Comparison of ENCODE assay signal across 11 cellular contexts in the genomic region with DNA sequence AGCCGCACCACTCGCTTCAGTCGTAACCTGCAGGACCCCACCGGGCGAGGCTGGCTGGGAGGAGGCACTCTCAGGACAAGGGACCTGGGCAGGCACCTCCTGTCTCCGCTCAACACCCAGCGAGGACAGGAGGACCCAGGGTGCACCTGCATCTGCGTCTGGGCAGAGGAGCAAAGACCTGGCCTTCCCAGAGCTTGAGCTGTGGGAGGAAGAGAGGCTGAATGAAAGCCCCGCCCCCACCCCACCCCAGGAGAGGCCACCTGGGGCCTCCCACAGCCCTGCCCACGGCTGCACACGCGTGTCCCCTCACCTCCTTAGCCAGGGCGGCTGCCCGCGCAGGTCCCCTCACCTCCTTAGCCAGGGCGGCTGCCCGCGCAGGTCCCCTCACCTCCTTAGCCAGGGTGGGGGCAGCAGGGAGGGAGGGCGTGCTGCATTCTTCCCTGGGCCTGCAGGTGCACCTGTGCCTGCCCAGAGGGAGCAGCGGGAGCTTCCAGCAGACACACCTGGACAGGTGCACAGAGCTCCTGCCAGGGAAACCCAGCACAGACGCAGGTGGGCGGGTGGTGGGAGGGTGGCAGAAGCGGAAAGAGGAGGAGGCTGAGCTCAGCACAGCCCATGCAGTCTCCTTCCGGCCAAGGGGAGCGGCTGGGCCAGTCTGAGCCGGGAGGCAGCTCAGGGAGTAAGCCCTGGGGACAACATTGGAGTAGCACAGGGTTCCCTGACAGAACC. TPM values are rescaled to one million over a fixed set of nuclear protein-coding genes. Genes with fewer than 3 reads are reported as not detected.
DNase-seq lines count a peak whose midpoint lies in the region; ATAC-seq and TF ChIP-seq lines count a peak whose summit lies in the region.
"Had no signal": no experiment of that assay in that cellular context is flagged by ENCODE, and none has a peak within 500 bp of the region (broad histone marks: within the 10 kb centered on the region; RNA-seq: fewer than 3 reads in every experiment).

No MANE protein-coding gene starts in this region.

- POLR2A ChIA-PET in HEK293 (lab: Yijun Ruan, JAX) = interaction anchor here (0.9 kb wide), 1 partner anchor 11 kb away, joined by 3 read pairs; no protein-coding TSS in a partner anchor

- 34% methylated on average over 22 of the region's 26 CpGs; no CpG with 5 or more reads in 1 of the 2 donors for WGBS in transverse colon (ENCODE audit: low coverage in 1 of 2), 2 donors

- H3K27me3 ChIP-seq in transverse colon = no peaks in the 10 kb centered on the region

- H3K27ac ChIP-seq in HEK293 (ENCODE audit: extremely low read depth, low read depth, low read length) = no peak overlapping the region
- peak overlapping the region; percentile 54 to 89 (median 70) for H3K27ac ChIP-seq in transverse colon
- H3K27ac ChIP-seq: psoas muscle had no signal

- TF ChIP-seq POLR2A in transverse colon (IDR thresholded peaks at IDR 0.05) = peak; percentile 78

- CTCF ChIA-PET in HEK293 (lab: Yijun Ruan, JAX) = interaction anchor here (0.7 to 1.6 kb wide), 2 partner anchors 10 to 176 kb away, joined by 3 to 7 read pairs; no protein-coding TSS in a partner anchor

- no peak overlapping the region for H3K4me3 ChIP-seq in HEK293 (ENCODE audit: low read depth, low read length)
- peak overlapping the region in 2 of 4 donors; percentile 8 for H3K4me3 ChIP-seq in transverse colon
- H3K4me3 ChIP-seq: psoas muscle had no signal

- H3K9me3 ChIP-seq in HEK293 (ENCODE audit: control insufficient read depth, insufficient read depth, low read depth, low read length) (no peaks in the 10 kb centered on the region), transverse colon (no peaks in the 10 kb centered on the region)
- H3K9me3 ChIP-seq: psoas muscle had no signal

- TF ChIP-seq EP300 in transverse colon (IDR thresholded peaks at IDR 0.05; ENCODE audit: low read depth) = no peak

- DNase-seq in NCI-H2196 treated with DMSO at 0.1 percent for 48 hours (lab: John Stamatoyannopoulos, UW; ENCODE audit: unreplicated experiment) (peak; percentile 89), transverse colon (peak; percentile 86), KBM-7 (no peak)
- DNase-seq: effector CD8-positive, alpha-beta T cell; NCI-H446; psoas muscle; T1000 had no signal

- ATAC-seq in esophagus mucosa = peak; percentile 61
- no peak for ATAC-seq in GM19395 (IDR thresholded peaks at IDR 0.05; ENCODE audit: unreplicated experiment)
- no peak for ATAC-seq in GM18520 (IDR thresholded peaks at IDR 0.05; ENCODE audit: unreplicated experiment)

- in situ Hi-C loops in transverse colon (cut with MboI; ENCODE audit: low pct_ligation_motif_present in 1 of 4, low pct_unique_long_range_greater_than_20kb in 1 of 4, low sequenced_read_pairs in 3 of 4) = loop anchor here in 3 of 4 donors (25.0 kb wide), 2 partner anchors 118 to 193 kb away; a partner anchor contains a TSS
- in situ Hi-C loops in KBM-7 (cut with MboI; ENCODE audit: low pct_unique_long_range_greater_than_20kb, low sequenced_read_pairs) = no loop called here

- H3K4me1 ChIP-seq in HEK293 (ENCODE audit: control insufficient read depth, insufficient read depth, low read length) (0 out of 2 replicates have a peak, but pooled peaks cover 5% of the 10 kb centered on the region), transverse colon (peaks cover 5 to 52% (median 34%) of the 10 kb centered on the region in 4 donors)

- TF ChIP-seq CTCF in HEK293 (tag by site-specific recombination; IDR thresholded peaks at IDR 0.05) (no peak), transverse colon (IDR thresholded peaks at IDR 0.05) (peak in 3 of 5 experiments; percentile 9 to 49 (median 31))

- H3K36me3 ChIP-seq in HEK293 (ENCODE audit: control insufficient read depth in 2 of 2, insufficient read depth in 1 of 2, low read length in 2 of 2) (no peaks in the 10 kb centered on the region), transverse colon (no peaks in the 10 kb centered on the region)

- intact Hi-C loops in transverse colon (cut with DNase I; ENCODE audit: low total_unique reads) = no loop called here

TF ChIP-seq in HEK293, 187 proteins besides CTCF, POLR2A, EP300 and RAD21:
- TF ChIP-seq ZNF664 (tag by site-specific recombination; IDR thresholded peaks at IDR 0.05) = no peak
- peak; percentile 75 for TF ChIP-seq EGR2 (tag by site-specific recombination; IDR thresholded peaks at IDR 0.05; ENCODE audit: low read depth)
- peak; percentile 33; the same call in 1 of the 2 replicates for TF ChIP-seq GLIS1 (tag by site-specific recombination; IDR thresholded peaks at IDR 0.05)
- TF ChIP-seq, protein P1, sequence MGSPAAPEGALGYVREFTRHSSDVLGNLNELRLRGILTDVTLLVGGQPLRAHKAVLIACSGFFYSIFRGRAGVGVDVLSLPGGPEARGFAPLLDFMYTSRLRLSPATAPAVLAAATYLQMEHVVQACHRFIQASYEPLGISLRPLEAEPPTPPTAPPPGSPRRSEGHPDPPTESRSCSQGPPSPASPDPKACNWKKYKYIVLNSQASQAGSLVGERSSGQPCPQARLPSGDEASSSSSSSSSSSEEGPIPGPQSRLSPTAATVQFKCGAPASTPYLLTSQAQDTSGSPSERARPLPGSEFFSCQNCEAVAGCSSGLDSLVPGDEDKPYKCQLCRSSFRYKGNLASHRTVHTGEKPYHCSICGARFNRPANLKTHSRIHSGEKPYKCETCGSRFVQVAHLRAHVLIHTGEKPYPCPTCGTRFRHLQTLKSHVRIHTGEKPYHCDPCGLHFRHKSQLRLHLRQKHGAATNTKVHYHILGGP (tag by site-specific recombination; IDR thresholded peaks at IDR 0.05) = no peak
- no peak for TF ChIP-seq ZNF248 (tag by site-specific recombination; IDR thresholded peaks at IDR 0.05)
- peak; percentile 81 for TF ChIP-seq ZFHX2 (tag by site-specific recombination; conservative IDR thresholded peaks at IDR 0.05)
- TF ChIP-seq, protein P2, sequence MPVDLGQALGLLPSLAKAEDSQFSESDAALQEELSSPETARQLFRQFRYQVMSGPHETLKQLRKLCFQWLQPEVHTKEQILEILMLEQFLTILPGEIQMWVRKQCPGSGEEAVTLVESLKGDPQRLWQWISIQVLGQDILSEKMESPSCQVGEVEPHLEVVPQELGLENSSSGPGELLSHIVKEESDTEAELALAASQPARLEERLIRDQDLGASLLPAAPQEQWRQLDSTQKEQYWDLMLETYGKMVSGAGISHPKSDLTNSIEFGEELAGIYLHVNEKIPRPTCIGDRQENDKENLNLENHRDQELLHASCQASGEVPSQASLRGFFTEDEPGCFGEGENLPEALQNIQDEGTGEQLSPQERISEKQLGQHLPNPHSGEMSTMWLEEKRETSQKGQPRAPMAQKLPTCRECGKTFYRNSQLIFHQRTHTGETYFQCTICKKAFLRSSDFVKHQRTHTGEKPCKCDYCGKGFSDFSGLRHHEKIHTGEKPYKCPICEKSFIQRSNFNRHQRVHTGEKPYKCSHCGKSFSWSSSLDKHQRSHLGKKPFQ (tag by site-specific recombination; IDR thresholded peaks at IDR 0.05) = no peak
- no peak for TF ChIP-seq ZFP69B (tag by site-specific recombination; IDR thresholded peaks at IDR 0.05)
- no peak for TF ChIP-seq ZNF768 (tag by site-specific recombination; IDR thresholded peaks at IDR 0.05)
- TF ChIP-seq TRIM28 (IDR thresholded peaks at IDR 0.05; ENCODE audit: borderline replicate concordance, low read length) = no peak

RNA-seq across cellular contexts. Expression of a gene that starts 18.5 kb away (rescaled TPM):
- total RNA-seq in esophagus mucosa (3.0 TPM), transverse colon (100 to 1,000 TPM in 1 of 4 donors, 10 to 100 TPM in 3; 60.7 to 144 (median 61.4) TPM)

Comparison
In these comparisons a context has a peak if more than half of its experiments do, and no peak if none do; other contexts are left out.
1. RNA of a gene that starts 18.5 kb away (total RNA-seq): 60.7 to 144 TPM in transverse colon; 3.0 TPM in esophagus mucosa (single experiment); every median in the first group is over 10 times any median in the second.